In genomic region chr14:28770061-28770460, GRCh38 we compare ENCODE assay signal across 21 cellular contexts. TPM values are rescaled to one million over a fixed set of nuclear protein-coding genes. Genes with fewer than 3 reads are reported as not detected.
DNase-seq lines count a peak whose midpoint lies in the region; ATAC-seq, FAIRE-seq and TF ChIP-seq lines count a peak whose summit lies in the region.
"Had no signal": no experiment of that assay in that cellular context is flagged by ENCODE, and none has a peak within 500 bp of the region (broad histone marks: within the 10 kb centered on the region; RNA-seq: fewer than 3 reads in every experiment).

No MANE protein-coding gene starts in this region.

- H3K27ac ChIP-seq in HepG2 (ENCODE audit: extremely low read length, insufficient read depth, low read length): no peak overlapping the region
- H3K27ac ChIP-seq in right lobe of liver: no peak overlapping the region
- peak overlapping the region; percentile 100 for H3K27ac ChIP-seq in neural cell (ENCODE audit: low read length)
- H3K27ac ChIP-seq: Peyer's patch had no signal

- H3K4me1 ChIP-seq in HepG2 (ENCODE audit: insufficient read depth, low read length): no peaks in the 10 kb centered on the region
- peaks cover 0 to 10% (median 0%) of the 10 kb centered on the region in 4 donors for H3K4me1 ChIP-seq in right lobe of liver

- intact Hi-C loops in HepG2 (cut with micrococcal nuclease; ENCODE audit: unreplicated experiment): no loop called here
- intact Hi-C loops in right lobe of liver (cut with DNase I): no loop called here

- no peaks in the 10 kb centered on the region for H3K79me2 ChIP-seq in HepG2 (ENCODE audit: insufficient read depth, low read length)
- peaks cover 87% of the 10 kb centered on the region for H3K79me2 ChIP-seq in neural cell (replicated peaks; ENCODE audit: insufficient read depth, low read length)

- no peaks in the 10 kb centered on the region for H3K36me3 ChIP-seq in HepG2 (replicated peaks in 1 of 2; ENCODE audit: control insufficient read depth in 1 of 2, insufficient read depth in 2 of 2, low read length in 2 of 2)
- H3K36me3 ChIP-seq in right lobe of liver: no peaks in the 10 kb centered on the region
- peaks cover 30% of the 10 kb centered on the region for H3K36me3 ChIP-seq in neural cell (ENCODE audit: insufficient read depth, low read length)
- H3K36me3 ChIP-seq: Peyer's patch had no signal

- H4K20me1 ChIP-seq in HepG2 (ENCODE audit: insufficient read depth, low read length): no peaks in the 10 kb centered on the region
- peaks cover 17% of the 10 kb centered on the region for H4K20me1 ChIP-seq in neural cell (ENCODE audit: insufficient read depth)

- no peak for DNase-seq in HepG2 (ENCODE audit: low spot score)
- no peak for DNase-seq in right lobe of liver
- DNase-seq in astrocyte of the spinal cord (ENCODE audit: low read depth, low spot score): no peak
- no peak for DNase-seq in stimulated activated CD4-positive, alpha-beta T cell treated with anti-CD3 and anti-CD28 coated beads, Interleukin-12 subunit alpha, Interleukin-12 subunit beta, amount 100 ng/mL, for 4 hours
- DNase-seq in A172 (ENCODE audit: low spot score): no peak
- DNase-seq in activated T-cell treated with anti-CD3 and anti-CD28 coated beads, Interleukin-2, amount 50 U/mL, for 1 hour: no peak
- DNase-seq: CD4-positive, CD25-positive, alpha-beta regulatory T cell; COR-L47; DND-41; HFFc6; KG1; NCI-H1092; NCI-H2081 treated with DMSO at 0.1 percent for 48 hours; NCI-H774; Peyer's patch; T-helper 1 cell had no signal

- H3K27me3 ChIP-seq in HepG2 (ENCODE audit: control insufficient read depth in 1 of 2, insufficient read depth in 2 of 2, low read length in 2 of 2): peaks cover 0 to 26% of the 10 kb centered on the region in 2 experiments; a peak in 2 of 5 replicates
- H3K27me3 ChIP-seq in right lobe of liver: peaks cover 10 to 55% of the 10 kb centered on the region in 2 donors
- H3K27me3 ChIP-seq in neural cell (ENCODE audit: insufficient read depth, low read depth, low read length): no peaks in the 10 kb centered on the region

- peaks cover 25% of the 10 kb centered on the region for H3F3A ChIP-seq in neural cell (ENCODE audit: insufficient read depth, low read length, poor library complexity, severe bottlenecking)

- TF ChIP-seq POLR2A in HepG2 (IDR thresholded peaks at IDR 0.05; ENCODE audit: insufficient read depth in 1 of 2, low read depth in 2 of 2, low read length in 2 of 2): no peak
- no peak for TF ChIP-seq POLR2A in right lobe of liver (IDR thresholded peaks at IDR 0.05)

- H3K4me2 ChIP-seq in HepG2 (ENCODE audit: low read depth, low read length): no peak overlapping the region
- H3K4me2 ChIP-seq in neural cell (ENCODE audit: low read length): peak overlapping the region; percentile 89

- H3K9me3 ChIP-seq in HepG2 (ENCODE audit: low read length) (peaks cover 9% of the 10 kb centered on the region), right lobe of liver (no peaks in the 10 kb centered on the region), neural cell (ENCODE audit: low read length) (no peaks in the 10 kb centered on the region)

- TF ChIP-seq CTCF in HepG2 (CRISPR knock-in tag; IDR thresholded peaks at IDR 0.05): no peak
- TF ChIP-seq CTCF in right lobe of liver (IDR thresholded peaks at IDR 0.05): no peak
- no peak for TF ChIP-seq CTCF in astrocyte of the spinal cord (IDR thresholded peaks at IDR 0.05; ENCODE audit: low read depth, low read length)
- no peak for TF ChIP-seq CTCF in neural cell (IDR thresholded peaks at IDR 0.05; ENCODE audit: poor library complexity, severe bottlenecking)

- ATAC-seq in HepG2 (no peak), right lobe of liver (no peak)
- ATAC-seq: GM12878 had no signal

- TF ChIP-seq EP300 in HepG2 (IDR thresholded peaks at IDR 0.05; ENCODE audit: low read depth in 2 of 2, low read length in 2 of 2) (no peak), HepG2 (CRISPR knock-in tag; IDR thresholded peaks at IDR 0.05; ENCODE audit: borderline replicate concordance) (no peak), neural cell (conservative IDR thresholded peaks at IDR 0.05; ENCODE audit: poor library complexity, severe bottlenecking) (no peak)

- TF ChIP-seq RAD21 in HepG2 (CRISPR knock-in tag; IDR thresholded peaks at IDR 0.05) (no peak), neural cell (conservative IDR thresholded peaks at IDR 0.05) (no peak)

- POLR2A ChIA-PET in HepG2 (lab: Yijun Ruan, JAX): no interaction called here

- no peak for FAIRE-seq in HepG2 (lab: Jason Lieb, UNC)
- FAIRE-seq: GM12878, H54 had no signal

- H2AFZ ChIP-seq in HepG2 (ENCODE audit: low read length) (no peak overlapping the region), neural cell (ENCODE audit: low read depth, low read length) (no peak overlapping the region)

- H3K9me2 ChIP-seq in neural cell (ENCODE audit: insufficient read depth, low read length): no peaks in the 10 kb centered on the region

- H3K4me3 ChIP-seq in HepG2 (replicated peaks in 1 of 3; ENCODE audit: insufficient read depth in 1 of 3, low read depth in 2 of 3, low read length in 3 of 3) (no peak overlapping the region), right lobe of liver (no peak overlapping the region), astrocyte of the spinal cord (ENCODE audit: low read depth, low read length) (peak overlapping the region; percentile 44), neural cell (ENCODE audit: low read length) (peak overlapping the region; percentile 89)
- H3K4me3 ChIP-seq: GM12878, Peyer's patch had no signal

- WGBS in HepG2 (ENCODE audit: low lambda C conversion rate): 31% methylated on average over 1 of the region's 1 CpG
- WGBS in right lobe of liver (ENCODE audit: insufficient coverage, low coverage, low lambda C conversion rate, missing lambda C conversion rate): 14% methylated on average over 1 of the region's 1 CpG

- no TSS peak for BruUV-seq in HepG2 (replicated peaks; lab: Mats Ljungman, UMichigan)

- CTCF ChIA-PET in HepG2 (lab: Yijun Ruan, JAX; ENCODE audit: low intra/inter-chr PET ratio, low total read pairs): no interaction called here

- in situ Hi-C loops in HepG2 (cut with HindIII; ENCODE audit: extremely low pct_ligation_motif_present, low pct_unique_long_range_greater_than_20kb): no loop called here
- in situ Hi-C loops in astrocyte of the spinal cord (cut with HindIII; ENCODE audit: low sequenced_read_pairs): no loop called here

- no peak overlapping the region for H3K9ac ChIP-seq in HepG2 (ENCODE audit: insufficient read depth, low read depth, low read length)
- peak overlapping the region; percentile 95 for H3K9ac ChIP-seq in neural cell (ENCODE audit: low read length)

TF ChIP-seq in HepG2, 621 proteins besides CTCF, POLR2A, EP300 and RAD21:
- no peak for TF ChIP-seq ZNF382 (CRISPR knock-in tag; IDR thresholded peaks at IDR 0.05; ENCODE audit: borderline replicate concordance)
- TF ChIP-seq MAFF (IDR thresholded peaks at IDR 0.05; ENCODE audit: low read depth, low read length): peak; percentile 87
- TF ChIP-seq PHF20 (CRISPR knock-in tag; IDR thresholded peaks at IDR 0.05): no peak
- no peak for TF ChIP-seq ZNF850 (CRISPR knock-in tag; conservative IDR thresholded peaks at IDR 0.05)
- TF ChIP-seq MAFK (conservative IDR thresholded peaks at IDR 0.05 in 1 of 2, IDR thresholded peaks at IDR 0.05 in 1 of 2; ENCODE audit: low read length in 2 of 2): peak; percentile 70 to 84

TF ChIP-seq in neural cell, 6 proteins besides CTCF, POLR2A, EP300 and RAD21 (continues in another document):
- TF ChIP-seq MXI1 (conservative IDR thresholded peaks at IDR 0.05; ENCODE audit: poor library complexity, severe bottlenecking): no peak
- TF ChIP-seq SMC3 (conservative IDR thresholded peaks at IDR 0.05; ENCODE audit: poor library complexity): no peak
- TF ChIP-seq TAF1 (IDR thresholded peaks at IDR 0.05; ENCODE audit: low read depth): no peak
- no peak for TF ChIP-seq EZH2 (IDR thresholded peaks at IDR 0.05; ENCODE audit: borderline replicate concordance, insufficient read depth, low read length, poor library complexity, severe bottlenecking)
- no peak for TF ChIP-seq POLR2AphosphoS5 (IDR thresholded peaks at IDR 0.05)

RNA-seq across cellular contexts. Expression of gene FOXG1, which starts 3.5 kb away (rescaled TPM):
- not detected in 2 replicates for total RNA-seq in HepG2 (2016; rRNA removed; fragmentation: Illumina TruSeq; extraction: Trizol)
- total RNA-seq in HepG2 (2016; cell fraction: cytosol; rRNA removed; fragmentation: Illumina TruSeq; extraction: Trizol; ENCODE audit: low read depth): not detected in 2 replicates
- not detected in 2 replicates for total RNA-seq in HepG2 (2016; cell fraction: insoluble cytoplasmic fraction; rRNA removed; fragmentation: Illumina TruSeq; extraction: Trizol)
- total RNA-seq in HepG2 (2016; cell fraction: membrane; rRNA removed; fragmentation: Illumina TruSeq; extraction: Trizol): not detected in 2 replicates
- not detected in 2 replicates for total RNA-seq in HepG2 (2016; cell fraction: nucleus; rRNA removed; fragmentation: Illumina TruSeq; extraction: Trizol)
- not detected in 2 replicates for polyA plus RNA-seq in HepG2 (2011; rRNA removed)
- not detected in 2 replicates for polyA plus RNA-seq in HepG2 (2011; cell fraction: cytosol; rRNA removed)
- polyA plus RNA-seq in HepG2 (2011; cell fraction: nucleus; rRNA removed): not detected in 2 replicates
- polyA plus RNA-seq in HepG2 (2012): not detected in 2 replicates
- not detected in 2 replicates for polyA plus RNA-seq in HepG2 (2016; cell fraction: cytosol; fragmentation: Illumina TruSeq; extraction: Trizol; ENCODE audit: low read depth)
- not detected in 2 replicates for polyA plus RNA-seq in HepG2 (2016; cell fraction: insoluble cytoplasmic fraction; fragmentation: Illumina TruSeq; extraction: Trizol; ENCODE audit: low read depth)
- not detected in 2 replicates for polyA plus RNA-seq in HepG2 (2016; cell fraction: membrane; fragmentation: Illumina TruSeq; extraction: Trizol; ENCODE audit: low read depth)
- polyA plus RNA-seq in HepG2 (2016; cell fraction: nucleus; fragmentation: Illumina TruSeq; extraction: Trizol; ENCODE audit: insufficient read depth, low read depth): not detected in 2 replicates
- not detected in 2 replicates for polyA minus RNA-seq in HepG2 (2011; rRNA and poly(A)+ RNA removed; ENCODE audit: low replicate concordance)
- polyA minus RNA-seq in HepG2 (2011; cell fraction: cytosol; rRNA and poly(A)+ RNA removed): not detected in 2 replicates
- polyA minus RNA-seq in HepG2 (2011; cell fraction: nucleus; rRNA and poly(A)+ RNA removed): not detected in 2 replicates
- total RNA-seq in right lobe of liver: not detected
- 53.5 and 54.0 TPM in 2 replicates for polyA plus RNA-seq in neural cell
- polyA minus RNA-seq in neural cell: 66.0 and 87.2 TPM in 2 replicates
- total RNA-seq in A172 (2014; rRNA removed; shearing (Covaris generic)): 0.29 and 0.57 TPM in 2 replicates
- total RNA-seq: CD4-positive, CD25-positive, alpha-beta regulatory T cell; OCI-LY7; Peyer's patch had no signal
- polyA plus RNA-seq: BJ; CD4-positive, CD25-positive, alpha-beta regulatory T cell had no signal

Comparison
In these comparisons a context has a peak if more than half of its experiments do, and no peak if none do; other contexts are left out.
1. H3K4me3 ChIP-seq: peak in astrocyte of the spinal cord (single experiment) and neural cell (single experiment); none in HepG2 (0 of 3) and right lobe of liver (0 of 3).